ENCODE assay signal across 26 cellular contexts in genomic region chr3:53819163-53819868, GRCh38. TPM values are rescaled to one million over a fixed set of nuclear protein-coding genes. Genes with fewer than 3 reads are reported as not detected.
"Had no signal": no experiment of that assay in that cellular context is flagged by ENCODE, and none has a peak within 500 bp of the region (broad histone marks: within the 10 kb centered on the region; RNA-seq: fewer than 3 reads in every experiment).

No MANE protein-coding gene starts in this region.

- H3K36me3 Mint-ChIP-seq: activated naive CD8-positive, alpha-beta T cell treated with anti-CD3 and anti-CD28 coated beads, Interleukin-2, amount 10 ng/mL, durations not matched to agents 7 days and 5 days; memory B cell; naive B cell; stimulated activated effector memory CD8-positive, alpha-beta T cell treated with anti-CD3 and anti-CD28 coated beads, Interleukin-12 subunit alpha, Interleukin-12 subunit beta, amount 100 ng/mL, for 72 hours had no signal

- H3K27me3 Mint-ChIP-seq: activated naive CD8-positive, alpha-beta T cell treated with anti-CD3 and anti-CD28 coated beads, Interleukin-2, amount 10 ng/mL, durations not matched to agents 7 days and 5 days; activated T-helper 17 cell treated with anti-CD3 and anti-CD28 coated beads, Interleukin-2, amount 50 U/mL, for 72 hours; memory B cell had no signal

- ATAC-seq: activated CD8-positive, alpha-beta T cell treated with anti-CD3 and anti-CD28 coated beads for 36 hours; activated T-helper 17 cell treated with anti-CD3 and anti-CD28 coated beads, Interleukin-2, amount 50 U/mL, for 72 hours; gastrocnemius medialis; left cardiac atrium; stimulated activated effector memory CD8-positive, alpha-beta T cell treated with anti-CD3 and anti-CD28 coated beads, Interleukin-12 subunit alpha, Interleukin-12 subunit beta, amount 100 ng/mL, for 72 hours had no signal

- H3K27me3 ChIP-seq: breast epithelium, gastrocnemius medialis, upper lobe of left lung had no signal

- H3K4me3 Mint-ChIP-seq: activated CD4-positive, alpha-beta T cell treated with anti-CD3 and anti-CD28 coated beads, Interleukin-2, amount 10 ng/mL, durations not matched to agents 7 days and 5 days; activated CD8-positive, alpha-beta T cell treated with anti-CD3 and anti-CD28 coated beads for 36 hours; activated naive CD8-positive, alpha-beta T cell treated with anti-CD3 and anti-CD28 coated beads, Interleukin-2, amount 10 ng/mL, durations not matched to agents 7 days and 5 days; activated T-cell treated with anti-CD3 and anti-CD28 coated beads, Interleukin-2, amount 50 U/mL, for 24 hours; activated T-helper 17 cell treated with anti-CD3 and anti-CD28 coated beads, Interleukin-2, amount 50 U/mL, for 72 hours; endodermal cell; memory B cell; naive B cell; stimulated activated effector memory CD8-positive, alpha-beta T cell treated with anti-CD3 and anti-CD28 coated beads, Interleukin-12 subunit alpha, Interleukin-12 subunit beta, amount 100 ng/mL, for 72 hours had no signal

- H3K36me3 ChIP-seq: esophagus squamous epithelium, gastrocnemius medialis, thoracic aorta, WERI-Rb-1 had no signal

- FAIRE-seq: TTC549 had no signal

- H3K27ac ChIP-seq: breast epithelium, esophagus squamous epithelium, gastrocnemius medialis, thoracic aorta, upper lobe of left lung, WERI-Rb-1 had no signal

- H3K9me3 Mint-ChIP-seq: activated CD4-positive, alpha-beta T cell treated with anti-CD3 and anti-CD28 coated beads, Interleukin-2, amount 10 ng/mL, durations not matched to agents 7 days and 5 days; activated CD8-positive, alpha-beta T cell treated with anti-CD3 and anti-CD28 coated beads for 36 hours; activated naive CD8-positive, alpha-beta T cell treated with anti-CD3 and anti-CD28 coated beads, Interleukin-2, amount 10 ng/mL, durations not matched to agents 7 days and 5 days; activated T-cell treated with anti-CD3 and anti-CD28 coated beads, Interleukin-2, amount 50 U/mL, for 24 hours; activated T-helper 17 cell treated with anti-CD3 and anti-CD28 coated beads, Interleukin-2, amount 50 U/mL, for 72 hours; endodermal cell; memory B cell; naive B cell; stimulated activated effector memory CD8-positive, alpha-beta T cell treated with anti-CD3 and anti-CD28 coated beads, Interleukin-12 subunit alpha, Interleukin-12 subunit beta, amount 100 ng/mL, for 72 hours had no signal

- H3K9me3 ChIP-seq: breast epithelium, esophagus squamous epithelium, gastrocnemius medialis, thoracic aorta, upper lobe of left lung had no signal

- H3K4me3 ChIP-seq: breast epithelium, esophagus squamous epithelium, gastrocnemius medialis, thoracic aorta, upper lobe of left lung had no signal

- H3K27ac Mint-ChIP-seq: activated CD4-positive, alpha-beta T cell treated with anti-CD3 and anti-CD28 coated beads, Interleukin-2, amount 10 ng/mL, durations not matched to agents 7 days and 5 days; activated CD8-positive, alpha-beta T cell treated with anti-CD3 and anti-CD28 coated beads for 36 hours; activated naive CD8-positive, alpha-beta T cell treated with anti-CD3 and anti-CD28 coated beads, Interleukin-2, amount 10 ng/mL, durations not matched to agents 7 days and 5 days; activated T-cell treated with anti-CD3 and anti-CD28 coated beads, Interleukin-2, amount 50 U/mL, for 24 hours; activated T-helper 17 cell treated with anti-CD3 and anti-CD28 coated beads, Interleukin-2, amount 50 U/mL, for 72 hours; endodermal cell; memory B cell; naive B cell; stimulated activated effector memory CD8-positive, alpha-beta T cell treated with anti-CD3 and anti-CD28 coated beads, Interleukin-12 subunit alpha, Interleukin-12 subunit beta, amount 100 ng/mL, for 72 hours had no signal

- H3K4me1 ChIP-seq: breast epithelium had no signal

- H3K4me1 Mint-ChIP-seq: activated T-helper 17 cell treated with anti-CD3 and anti-CD28 coated beads, Interleukin-2, amount 50 U/mL, for 72 hours; endodermal cell; memory B cell had no signal

- DNase-seq: activated CD4-positive, alpha-beta T cell treated with anti-CD3 and anti-CD28 coated beads, Interleukin-2, amount 10 ng/mL, durations not matched to agents 7 days and 5 days; activated CD4-positive, CD25-positive, alpha-beta regulatory T cell treated with anti-CD3 and anti-CD28 coated beads, Interleukin-2, amount 50 U/mL, for 72 hours; activated CD8-positive, alpha-beta T cell treated with anti-CD3 and anti-CD28 coated beads for 36 hours; activated naive CD4-positive, alpha-beta T cell treated with Interleukin-2 at 50 U/mL for 16 hours; activated naive CD8-positive, alpha-beta T cell treated with anti-CD3 and anti-CD28 coated beads, Interleukin-2, amount 10 ng/mL, durations not matched to agents 7 days and 5 days; activated T-cell treated with anti-CD3 and anti-CD28 coated beads, Interleukin-2, amount 50 U/mL, for 24 hours; amniotic stem cell; cortex of kidney; endodermal cell; esophagus squamous epithelium; gastrocnemius medialis; hypothalamus; left cardiac atrium; naive B cell; occipital lobe; retina; stimulated activated CD4-positive, alpha-beta T cell treated with anti-CD3 and anti-CD28 coated beads, Interleukin-1b, Interleukin-23, amount 100 ng/mL, for 48 hours; T-helper 1 cell; WERI-Rb-1 had no signal

RNA-seq across cellular contexts. Expression of gene IL17RB, which starts 27.1 kb away (rescaled TPM):
- total RNA-seq: activated CD8-positive, alpha-beta T cell treated with anti-CD3 and anti-CD28 coated beads for 36 hours had no signal
